In the genomic region with DNA sequence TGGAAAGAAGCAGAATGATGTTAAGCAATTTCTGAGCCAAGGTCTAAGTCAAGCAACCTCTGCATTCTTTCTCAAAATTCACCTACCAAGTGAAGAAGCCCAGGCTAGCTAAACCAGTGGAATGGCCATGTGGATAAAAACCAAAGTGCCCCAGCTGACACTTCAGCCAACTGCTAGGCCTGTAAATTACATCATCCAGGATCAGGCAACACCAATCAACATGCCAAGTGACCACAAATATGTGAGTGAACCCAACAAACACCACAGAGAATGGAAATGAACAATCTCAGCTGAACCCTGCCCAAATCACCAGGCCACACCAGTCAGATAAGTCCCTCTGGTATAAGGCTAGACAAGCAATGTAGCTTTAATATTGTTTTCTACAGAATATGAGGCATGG, we compare ENCODE assay signal across 12 cellular contexts.
DNase-seq lines count a peak whose midpoint lies in the region; ATAC-seq lines count a peak whose summit lies in the region.
"Had no signal": no experiment of that assay in that cellular context is flagged by ENCODE, and none has a peak within 500 bp of the region (broad histone marks: within the 10 kb centered on the region; RNA-seq: fewer than 3 reads in every experiment).

No MANE protein-coding gene starts in this region.

- ATAC-seq in HG03432 (IDR thresholded peaks at IDR 0.05; ENCODE audit: unreplicated experiment), result no peak

- DNase-seq in GM04503 (ENCODE audit: low read depth) (peak; percentile 96), NCI-H2196 treated with DMSO at 0.1 percent for 48 hours (lab: John Stamatoyannopoulos, UW; ENCODE audit: unreplicated experiment) (peak; percentile 19), dedifferentiated amniotic fluid mesenchymal stem cell (ENCODE audit: extremely low spot score) (peak; percentile 71), non-pigmented ciliary epithelial cell (ENCODE audit: low read depth) (peak; percentile 82)
- DNase-seq in activated CD4-positive, alpha-beta T cell treated with anti-CD3 and anti-CD28 coated beads, Interleukin-2, amount 50 U/mL, for 48 hours, result no peak
- DNase-seq in activated CD4-positive, alpha-beta T cell treated with anti-CD3 and anti-CD28 coated beads for 1 hour, result no peak
- DNase-seq in stimulated activated CD4-positive, alpha-beta T cell treated with anti-CD3 and anti-CD28 coated beads, Interleukin-2, amount 100 ng/mL, for 48 hours, result no peak
- DNase-seq: Caco-2, dermis blood vessel endothelial cell, NCI-H1930, Right ventricle myocardium superior had no signal

Comparison
In these comparisons a context has a peak if more than half of its experiments do, and no peak if none do; other contexts are left out.
1. DNase-seq: peak in GM04503 (single experiment), NCI-H2196 treated with DMSO at 0.1 percent for 48 hours (single experiment), dedifferentiated amniotic fluid mesenchymal stem cell (single experiment) and non-pigmented ciliary epithelial cell (single experiment); none in activated CD4-positive, alpha-beta T cell treated with anti-CD3 and anti-CD28 coated beads, Interleukin-2, amount 50 U/mL, for 48 hours (0 of 2), activated CD4-positive, alpha-beta T cell treated with anti-CD3 and anti-CD28 coated beads for 1 hour (single experiment) and stimulated activated CD4-positive, alpha-beta T cell treated with anti-CD3 and anti-CD28 coated beads, Interleukin-2, amount 100 ng/mL, for 48 hours (0 of 2).